33 cellular contexts compared by ENCODE assay signal in the genomic region with DNA sequence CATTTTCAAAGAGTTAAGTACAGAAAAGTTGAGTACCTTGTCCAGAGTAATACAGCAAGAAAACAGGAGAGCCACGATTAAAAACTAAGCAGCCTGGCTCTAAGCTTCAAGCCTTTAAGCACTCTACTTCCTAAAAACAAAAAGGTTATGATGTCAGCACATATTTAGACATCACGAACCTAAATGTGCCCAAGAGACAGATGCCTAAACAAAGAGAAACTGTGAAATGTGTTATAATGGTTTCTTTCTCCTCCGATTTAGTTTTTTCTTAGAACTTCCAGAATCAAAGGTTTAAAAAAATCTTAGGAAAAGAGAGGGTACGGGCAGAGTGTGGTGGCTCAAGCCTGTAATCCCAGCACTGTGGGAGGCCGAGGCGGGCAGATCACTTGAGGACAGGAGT.
"Had no signal": no experiment of that assay in that cellular context is flagged by ENCODE, and none has a peak within 500 bp of the region (broad histone marks: within the 10 kb centered on the region; RNA-seq: fewer than 3 reads in every experiment).

No MANE protein-coding gene starts in this region.

- H3K9me3 ChIP-seq: esophagus squamous epithelium had no signal

- DNase-seq: activated B cell treated with CpG ODN at 0.5 μM for 24 hours; activated CD4-positive, alpha-beta T cell treated with anti-CD3 and anti-CD28 coated beads for 48 hours; activated CD4-positive, alpha-beta T cell treated with anti-CD3 and anti-CD28 coated beads, Interleukin-2, amount 50 U/mL, for 1 hour; activated CD4-positive, alpha-beta T cell treated with anti-CD3 and anti-CD28 coated beads, Interleukin-2, amount 50 U/mL, for 48 hours; activated CD8-positive, alpha-beta memory T cell treated with anti-CD3 and anti-CD28 coated beads for 24 hours; activated CD8-positive, alpha-beta T cell treated with anti-CD3 and anti-CD28 coated beads for 36 hours; activated effector memory CD4-positive, alpha-beta T cell treated with Interleukin-2 at 50 U/mL for 16 hours; activated gamma-delta T cell treated with Interleukin-2 at 50 U/mL for 16 hours; activated naive CD4-positive, alpha-beta T cell treated with anti-CD3 and anti-CD28 coated beads, Interleukin-2, amount 50 U/mL, for 16 hours; activated naive CD4-positive, alpha-beta T cell treated with Interleukin-2 at 50 U/mL for 16 hours; activated T-cell treated with anti-CD3 and anti-CD28 coated beads, Interleukin-2, amount 50 U/mL, for 4 hours; amniotic stem cell; anterior cingulate cortex; brain microvascular endothelial cell; caudate nucleus; cortex of kidney; dermis blood vessel endothelial cell; effector CD4-positive, alpha-beta T cell; effector memory CD8-positive, alpha-beta T cell; esophagus squamous epithelium; head of caudate nucleus; T1000; WERI-Rb-1 had no signal

- H3K4me3 Mint-ChIP-seq: activated B cell treated with CpG ODN at 0.5 μM for 24 hours; activated CD8-positive, alpha-beta T cell treated with anti-CD3 and anti-CD28 coated beads for 36 hours; activated naive CD8-positive, alpha-beta T cell; activated T-cell treated with anti-CD3 and anti-CD28 coated beads, Interleukin-2, amount 50 U/mL, for 4 hours; activated T-helper 17 cell treated with anti-CD3 and anti-CD28 coated beads, Interleukin-2, amount 50 U/mL, for 72 hours; effector memory CD8-positive, alpha-beta T cell; T-helper 1 cell treated with Interleukin-12 subunit alpha and Interleukin-12 subunit beta and Interleukin-4 antibody, amounts not matched to agents 30 μg/mL and 1 μg/mL, for 36 hours; T-helper 2 cell treated with Interferon-gamma antibody and Interleukin-4, amounts not matched to agents 5 μg/mL and 100 μg/mL, for 36 hours had no signal

- H3K27ac ChIP-seq: brain microvascular endothelial cell, esophagus squamous epithelium, WERI-Rb-1 had no signal

- H3K27me3 ChIP-seq: brain microvascular endothelial cell, esophagus squamous epithelium had no signal

- H3K27me3 Mint-ChIP-seq: activated B cell treated with CpG ODN at 0.5 μM for 24 hours; activated CD8-positive, alpha-beta T cell treated with anti-CD3 and anti-CD28 coated beads for 36 hours; activated naive CD8-positive, alpha-beta T cell; activated T-helper 17 cell treated with anti-CD3 and anti-CD28 coated beads, Interleukin-2, amount 50 U/mL, for 72 hours; effector memory CD8-positive, alpha-beta T cell had no signal

- FAIRE-seq: astrocyte, bronchial epithelial cell, colon, endothelial cell of umbilical vein, frontal cortex had no signal

- H3K4me3 ChIP-seq: esophagus squamous epithelium had no signal

- H3K27ac Mint-ChIP-seq: activated B cell treated with CpG ODN at 0.5 μM for 24 hours; activated CD8-positive, alpha-beta T cell treated with anti-CD3 and anti-CD28 coated beads for 36 hours; activated naive CD8-positive, alpha-beta T cell; activated T-helper 17 cell treated with anti-CD3 and anti-CD28 coated beads, Interleukin-2, amount 50 U/mL, for 72 hours; effector memory CD8-positive, alpha-beta T cell; T-helper 1 cell treated with Interleukin-12 subunit alpha and Interleukin-12 subunit beta and Interleukin-4 antibody, amounts not matched to agents 30 μg/mL and 1 μg/mL, for 36 hours; T-helper 2 cell treated with Interferon-gamma antibody and Interleukin-4, amounts not matched to agents 5 μg/mL and 100 μg/mL, for 36 hours had no signal

- ATAC-seq: activated CD4-positive, CD25-positive, alpha-beta regulatory T cell treated with anti-CD3 and anti-CD28 coated beads, Interleukin-2, amount 50 U/mL, for 24 hours; activated CD8-positive, alpha-beta T cell treated with anti-CD3 and anti-CD28 coated beads for 36 hours; activated T-cell treated with anti-CD3 and anti-CD28 coated beads, Interleukin-2, amount 50 U/mL, for 4 hours; activated T-helper 17 cell treated with anti-CD3 and anti-CD28 coated beads, Interleukin-2, amount 50 U/mL, for 72 hours; effector memory CD8-positive, alpha-beta T cell had no signal

- H3K9me3 Mint-ChIP-seq: activated B cell treated with CpG ODN at 0.5 μM for 24 hours; activated CD8-positive, alpha-beta T cell treated with anti-CD3 and anti-CD28 coated beads for 36 hours; activated T-cell treated with anti-CD3 and anti-CD28 coated beads, Interleukin-2, amount 50 U/mL, for 4 hours; activated T-helper 17 cell treated with anti-CD3 and anti-CD28 coated beads, Interleukin-2, amount 50 U/mL, for 72 hours; effector memory CD8-positive, alpha-beta T cell; T-helper 1 cell treated with Interleukin-12 subunit alpha and Interleukin-12 subunit beta and Interleukin-4 antibody, amounts not matched to agents 30 μg/mL and 1 μg/mL, for 36 hours; T-helper 2 cell treated with Interferon-gamma antibody and Interleukin-4, amounts not matched to agents 5 μg/mL and 100 μg/mL, for 36 hours had no signal
